In the genomic region with DNA sequence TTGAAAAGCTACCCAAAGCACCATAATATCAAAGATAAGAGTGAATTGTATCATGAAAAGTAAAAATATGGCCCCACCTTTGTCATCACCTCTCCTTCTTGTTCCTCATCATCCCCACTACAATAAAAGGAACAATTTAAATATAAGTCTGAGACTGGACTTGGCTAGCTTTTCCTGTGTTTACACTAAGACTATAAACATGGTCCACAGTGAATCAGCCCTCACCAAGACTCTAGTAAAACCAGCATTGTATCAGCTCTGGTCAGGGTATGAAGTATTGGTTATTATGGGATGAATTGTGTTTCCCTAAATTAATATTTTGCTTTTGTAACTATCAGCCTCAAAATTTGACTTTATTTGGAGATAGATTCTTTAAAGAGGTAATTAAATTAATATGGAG, we compare ENCODE assay signal across 20 cellular contexts.
DNase-seq lines count a peak whose midpoint lies in the region; ATAC-seq and TF ChIP-seq lines count a peak whose summit lies in the region.
"Had no signal": no experiment of that assay in that cellular context is flagged by ENCODE, and none has a peak within 500 bp of the region (broad histone marks: within the 10 kb centered on the region; RNA-seq: fewer than 3 reads in every experiment).

No MANE protein-coding gene starts in this region.

- H3K9me3 ChIP-seq in PC-3 (ENCODE audit: low read length) (no peaks in the 10 kb centered on the region), mesenchymal stem cell (ENCODE audit: control insufficient read depth, low read length) (no peaks in the 10 kb centered on the region)
- H3K9me3 ChIP-seq: A549 had no signal

- TF ChIP-seq CTCF in PC-3 (conservative IDR thresholded peaks at IDR 0.05; ENCODE audit: low read depth, low read length), result no peak

- H2AK5ac ChIP-seq in mesenchymal stem cell (ENCODE audit: low read length, severe bottlenecking), result no peak overlapping the region

- no peak overlapping the region for H2BK120ac ChIP-seq in mesenchymal stem cell (ENCODE audit: low read depth, low read length)

- no peak overlapping the region for H3K9ac ChIP-seq in PC-3 (ENCODE audit: low read length)
- no peak overlapping the region for H3K9ac ChIP-seq in mesenchymal stem cell (ENCODE audit: low read length)

- H3K4me1 ChIP-seq in PC-3 (ENCODE audit: insufficient read depth, low read length) (0 out of 2 replicates have a peak, but pooled peaks cover 3% of the 10 kb centered on the region), mesenchymal stem cell (ENCODE audit: control insufficient read depth, insufficient read depth, low read depth, low read length) (no peaks in the 10 kb centered on the region)
- H3K4me1 ChIP-seq: A549 had no signal

- no peak overlapping the region for H4K91ac ChIP-seq in mesenchymal stem cell (ENCODE audit: low read length)

- H3K27me3 ChIP-seq in PC-3 (ENCODE audit: low read length) (no peaks in the 10 kb centered on the region), mesenchymal stem cell (ENCODE audit: control insufficient read depth in 1 of 2, insufficient read depth in 1 of 2, low read length in 2 of 2) (no peaks in the 10 kb centered on the region)

- H2AFZ ChIP-seq in PC-3 (ENCODE audit: low read length), result no peak overlapping the region
- no peak overlapping the region for H2AFZ ChIP-seq in mesenchymal stem cell (ENCODE audit: low read depth, low read length)
- H2AFZ ChIP-seq: GM23338 had no signal

- no peak overlapping the region for H2BK5ac ChIP-seq in mesenchymal stem cell (ENCODE audit: low read depth, low read length, poor library complexity, severe bottlenecking)

- H3K4me3 ChIP-seq in PC-3 (ENCODE audit: low read length), result no peak overlapping the region
- no peak overlapping the region for H3K4me3 ChIP-seq in mesenchymal stem cell (ENCODE audit: insufficient read depth in 1 of 2, low read depth in 1 of 2, low read length in 2 of 2)
- H3K4me3 ChIP-seq: A549, GM12878, GM23338 had no signal

- H3K23ac ChIP-seq in mesenchymal stem cell (ENCODE audit: low read length in 2 of 2), result no peak overlapping the region

- no peaks in the 10 kb centered on the region for H3K79me2 ChIP-seq in PC-3 (ENCODE audit: low read length)

- no peak overlapping the region for H3K14ac ChIP-seq in mesenchymal stem cell (ENCODE audit: low read length in 2 of 2)

- no TSS peak for BruUV-seq in PC-3 (replicated peaks; lab: Mats Ljungman, UMichigan)

- H3K4me2 ChIP-seq in PC-3 (ENCODE audit: low read length) (no peak overlapping the region), mesenchymal stem cell (ENCODE audit: low read length, poor library complexity, severe bottlenecking) (no peak overlapping the region)
- H3K4me2 ChIP-seq: A549, GM23338 had no signal

- no peak overlapping the region for H2BK15ac ChIP-seq in mesenchymal stem cell (ENCODE audit: low read depth, poor library complexity, severe bottlenecking)

- peak; percentile 16 for DNase-seq in ELR (ENCODE audit: low read depth)
- peak; percentile 45 for DNase-seq in PC-3
- peak; percentile 45 for DNase-seq in mesenchymal stem cell
- no peak for DNase-seq in activated CD4-positive, alpha-beta T cell treated with anti-CD3 and anti-CD28 coated beads for 4 hours
- no peak for DNase-seq in NCI-H2196 treated with DMSO at 0.1 percent for 48 hours (lab: John Stamatoyannopoulos, UW; ENCODE audit: unreplicated experiment)
- DNase-seq: 8988T; ACHN; C1 segment of cervical spinal cord; Calu3; CD4-positive, alpha-beta memory T cell; COR-L47; DMS53; DMS79 treated with DMSO at 0.1 percent for 48 hours; GDM1; H9 had no signal

- H3K27ac ChIP-seq in PC-3 (ENCODE audit: low read length) (no peak overlapping the region), mesenchymal stem cell (ENCODE audit: low read length, poor library complexity, severe bottlenecking) (no peak overlapping the region)
- H3K27ac ChIP-seq: A549 had no signal

- H3K18ac ChIP-seq in mesenchymal stem cell (ENCODE audit: low read depth in 1 of 2, low read length in 2 of 2), result no peak overlapping the region

- no peaks in the 10 kb centered on the region for H3K79me1 ChIP-seq in mesenchymal stem cell (replicated peaks; ENCODE audit: low read length, poor library complexity, severe bottlenecking)

- H3F3A ChIP-seq in PC-3 (ENCODE audit: low read length, unreplicated experiment), result no peaks in the 10 kb centered on the region

- H3K4ac ChIP-seq in mesenchymal stem cell (ENCODE audit: low read depth in 1 of 2, low read length in 2 of 2), result no peak overlapping the region

- no peaks in the 10 kb centered on the region for H3K9me2 ChIP-seq in PC-3 (replicated peaks; ENCODE audit: low read length)

- no peaks in the 10 kb centered on the region for H4K20me1 ChIP-seq in PC-3 (ENCODE audit: low read length)

- POLR2A ChIA-PET in PC-3 (lab: Charles Lee; ENCODE audit: unreplicated experiment), result no interaction called here

- H4K8ac ChIP-seq in mesenchymal stem cell (ENCODE audit: low read length), result no peak overlapping the region

- H3K36me3 ChIP-seq in PC-3 (ENCODE audit: low read depth, low read length), result no peaks in the 10 kb centered on the region
- no peaks in the 10 kb centered on the region for H3K36me3 ChIP-seq in mesenchymal stem cell (ENCODE audit: control insufficient read depth in 1 of 2, insufficient read depth in 2 of 2, low read depth in 1 of 2, low read length in 2 of 2)

- no peak overlapping the region for H2BK12ac ChIP-seq in mesenchymal stem cell (ENCODE audit: low read length in 2 of 2)

- peak; percentile 100 for ATAC-seq in PC-3
- ATAC-seq in GM19035 (IDR thresholded peaks at IDR 0.05; ENCODE audit: unreplicated experiment), result no peak
- ATAC-seq: A549, GM12878, GM23338, HCT116 had no signal

- intact Hi-C loops in PC-3 (cut with micrococcal nuclease), result no loop called here

- CTCF ChIA-PET in PC-3 (lab: Charles Lee), result no interaction called here

Comparison
In these comparisons a context has a peak if more than half of its experiments do, and no peak if none do; other contexts are left out.
1. DNase-seq: peak in ELR (single experiment), PC-3 (single experiment) and mesenchymal stem cell (single experiment); none in activated CD4-positive, alpha-beta T cell treated with anti-CD3 and anti-CD28 coated beads for 4 hours (0 of 2) and NCI-H2196 treated with DMSO at 0.1 percent for 48 hours (single experiment).